In the genomic region with DNA sequence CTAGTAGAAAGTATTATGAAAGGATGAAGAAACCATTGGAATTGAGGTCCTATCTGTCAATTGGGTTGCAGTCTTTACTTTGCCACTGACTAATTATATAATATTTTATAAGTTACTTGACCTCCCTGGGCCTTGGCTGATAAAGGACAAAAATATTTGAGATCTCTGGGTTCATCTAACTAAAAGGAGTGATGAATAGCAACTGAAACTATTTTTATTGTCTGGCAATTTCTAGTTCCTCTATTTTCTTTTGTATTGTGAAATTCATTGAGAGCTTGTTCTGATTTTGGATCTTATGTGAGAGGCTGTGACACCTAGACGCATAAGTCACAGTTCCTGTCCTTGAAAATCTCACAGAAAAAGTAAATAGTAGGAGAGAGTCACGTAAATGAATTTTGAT, we compare ENCODE assay signal across 22 cellular contexts.
DNase-seq lines count a peak whose midpoint lies in the region; ATAC-seq, FAIRE-seq and TF ChIP-seq lines count a peak whose summit lies in the region.
"Had no signal": no experiment of that assay in that cellular context is flagged by ENCODE, and none has a peak within 500 bp of the region (broad histone marks: within the 10 kb centered on the region; RNA-seq: fewer than 3 reads in every experiment).

No MANE protein-coding gene starts in this region.

- H3K36me3 ChIP-seq in mucosa of descending colon (ENCODE audit: low read depth), result no peaks in the 10 kb centered on the region
- H3K36me3 ChIP-seq: sigmoid colon, transverse colon had no signal

- H3K9me3 ChIP-seq in mucosa of descending colon, result peaks cover 12% of the 10 kb centered on the region

- no peak overlapping the region for H3K4me3 ChIP-seq in mucosa of descending colon
- H3K4me3 ChIP-seq: sigmoid colon, transverse colon had no signal

- TF ChIP-seq CTCF in mucosa of descending colon (IDR thresholded peaks at IDR 0.05), result no peak

- ATAC-seq in mucosa of descending colon, result no peak
- ATAC-seq: left cardiac atrium; natural killer cell treated with Interleukin-12 subunit alpha and Interleukin-12 subunit beta and Interleukin-15 and Interleukin-18, amount 100 ng/mL, for 72 hours; Right ventricle myocardium inferior; T-cell had no signal

- intact Hi-C loops in mucosa of descending colon (cut with DNase I, micrococcal nuclease), result no loop called here

- no peak for FAIRE-seq in HTR-8/SVneo (lab: Jason Lieb, UNC)

- H3K4me1 ChIP-seq in mucosa of descending colon (ENCODE audit: low read depth), result peaks cover 4% of the 10 kb centered on the region
- H3K4me1 ChIP-seq: sigmoid colon had no signal

- peak; percentile 21 for DNase-seq in SIG-M5 treated with dmso at 0.1 percent for 504 hours (lab: John Stamatoyannopoulos, UW; ENCODE audit: unreplicated experiment)
- no peak for DNase-seq in SIG-M5 (lab: John Stamatoyannopoulos, UW)
- peak; percentile 23 for DNase-seq in HS-5 (ENCODE audit: low read depth)
- peak; percentile 3 for DNase-seq in OCI-M1 (lab: John Stamatoyannopoulos, UW)
- no peak for DNase-seq in dermis blood vessel endothelial cell
- DNase-seq in HTR-8/SVneo (ENCODE audit: insufficient read length, low spot score), result no peak
- DNase-seq in mucosa of descending colon, result no peak
- no peak for DNase-seq in GF-D8 (lab: John Stamatoyannopoulos, UW)
- DNase-seq: 8988T; activated CD4-positive, alpha-beta T cell treated with anti-CD3 and anti-CD28 coated beads, Interleukin-2, amount 50 U/mL, for 4 hours; activated gamma-delta T cell; amygdala; C1 segment of cervical spinal cord; left cardiac atrium; NCI-H1930; NK-92 treated with Interleukin-12 subunit alpha and Interleukin-12 subunit beta, amount 100 ng/mL, for 24 hours; posterior cingulate gyrus; sigmoid colon; T-cell; transverse colon had no signal

Comparison
In these comparisons a context has a peak if more than half of its experiments do, and no peak if none do; other contexts are left out.
1. DNase-seq: peak in SIG-M5 treated with dmso at 0.1 percent for 504 hours (single experiment), HS-5 (single experiment) and OCI-M1 (single experiment); none in SIG-M5 (single experiment), dermis blood vessel endothelial cell (single experiment), HTR-8/SVneo (single experiment), mucosa of descending colon (0 of 3) and GF-D8 (single experiment).